ENCODE assay signal across 14 cellular contexts in the genomic region with DNA sequence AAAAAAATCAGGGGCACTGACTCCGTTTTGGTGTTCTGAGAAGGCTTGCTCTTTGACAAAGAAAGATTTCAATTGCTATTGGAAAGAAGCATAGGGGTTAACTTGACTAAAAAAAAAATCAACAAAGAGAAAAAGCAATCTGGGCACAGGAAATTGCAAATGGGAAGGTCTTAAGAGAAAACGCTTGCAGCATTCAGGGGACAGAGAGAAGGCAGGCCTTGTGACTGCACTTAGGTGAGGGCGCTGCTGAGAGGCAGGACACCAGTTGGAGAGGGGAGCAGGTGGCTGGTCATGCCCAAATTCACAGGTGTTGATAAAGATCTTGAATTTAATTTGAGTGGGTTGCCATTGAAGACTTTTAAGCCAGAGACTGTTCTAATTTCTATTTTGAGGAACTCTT. TPM values are rescaled to one million over a fixed set of nuclear protein-coding genes. Genes with fewer than 3 reads are reported as not detected.
DNase-seq lines count a peak whose midpoint lies in the region; ATAC-seq and TF ChIP-seq lines count a peak whose summit lies in the region.
"Had no signal": no experiment of that assay in that cellular context is flagged by ENCODE, and none has a peak within 500 bp of the region (broad histone marks: within the 10 kb centered on the region; RNA-seq: fewer than 3 reads in every experiment).

No MANE protein-coding gene starts in this region.

- peak; percentile 10 for DNase-seq in COLO668 (lab: John Stamatoyannopoulos, UW; ENCODE audit: unreplicated experiment)
- peak; percentile 54 for DNase-seq in NCI-H1694 (lab: John Stamatoyannopoulos, UW)
- peak; percentile 75 for DNase-seq in mesendoderm
- DNase-seq in SKM-1 treated with dmso at 0.1 percent for 144 hours (lab: John Stamatoyannopoulos, UW; ENCODE audit: unreplicated experiment): no peak
- DNase-seq in Caco-2: no peak
- no peak for DNase-seq in activated CD4-positive, alpha-beta T cell treated with anti-CD3 and anti-CD28 coated beads, Interleukin-2, amount 50 U/mL, for 48 hours
- DNase-seq: activated CD4-positive, alpha-beta T cell treated with anti-CD3 and anti-CD28 coated beads for 4 hours; activated effector memory CD4-positive, alpha-beta T cell treated with Interleukin-2 at 50 U/mL for 16 hours; brain microvascular endothelial cell; CD4-positive, CD25-positive, alpha-beta regulatory T cell; pancreas; SW 1271 had no signal

- no peak overlapping the region for H3K9ac ChIP-seq in mesendoderm (ENCODE audit: low read length)

- no peaks in the 10 kb centered on the region for H3K9me3 Mint-ChIP-seq in Caco-2 (ENCODE audit: unreplicated experiment)

- CTCF ChIA-PET in Caco-2 (lab: Charles Lee): no interaction called here

- peaks cover 3% of the 10 kb centered on the region for H3K79me2 ChIP-seq in mesendoderm (ENCODE audit: control insufficient read depth, insufficient read depth, low read length)

- no peak overlapping the region for H2AK5ac ChIP-seq in mesendoderm (ENCODE audit: low read length)

- POLR2A ChIA-PET in Caco-2 (lab: Charles Lee): no interaction called here

- H3K4me3 ChIP-seq in mesendoderm (ENCODE audit: low read length) (no peak overlapping the region), Caco-2 (ENCODE audit: low read depth, low read length) (no peak overlapping the region)
- H3K4me3 ChIP-seq: pancreas had no signal

- H3K79me1 ChIP-seq in mesendoderm (ENCODE audit: low read length): peaks cover 2% of the 10 kb centered on the region

- BruUV-seq in Caco-2 (replicated peaks; lab: Mats Ljungman, UMichigan): no TSS peak

- no peaks in the 10 kb centered on the region for H3K36me3 ChIP-seq in mesendoderm (ENCODE audit: control insufficient read depth, insufficient read depth, low read length)
- no peaks in the 10 kb centered on the region for H3K36me3 ChIP-seq in Caco-2 (ENCODE audit: control insufficient read depth, insufficient read depth, low read length)
- H3K36me3 ChIP-seq: brain microvascular endothelial cell, pancreas had no signal

- H3K4me1 Mint-ChIP-seq in Caco-2 (ENCODE audit: low read depth, unreplicated experiment): peaks cover 9% of the 10 kb centered on the region

- no peak overlapping the region for H4K8ac ChIP-seq in mesendoderm (ENCODE audit: low read depth, low read length)

- no peak overlapping the region for H3K18ac ChIP-seq in mesendoderm (ENCODE audit: low read length)

- no CpG with 5 or more reads among the region's 3 CpGs for WGBS in mesendoderm (ENCODE audit: extremely low coverage, insufficient coverage, low lambda C conversion rate)

- no peak overlapping the region for H3K4ac ChIP-seq in mesendoderm (ENCODE audit: low read depth, low read length)

- no peak overlapping the region for H2BK15ac ChIP-seq in mesendoderm (replicated peaks; ENCODE audit: low read depth)

- H3K27me3 ChIP-seq in mesendoderm (ENCODE audit: insufficient read depth, low read length, poor library complexity): no peaks in the 10 kb centered on the region
- no peaks in the 10 kb centered on the region; the same call in 1 of the 2 replicates for H3K27me3 ChIP-seq in Caco-2 (replicated peaks; ENCODE audit: control insufficient read depth, insufficient read depth, low read length)
- H3K27me3 ChIP-seq: brain microvascular endothelial cell had no signal

- peaks cover 9% of the 10 kb centered on the region for H3K27me3 Mint-ChIP-seq in Caco-2 (ENCODE audit: insufficient read depth, unreplicated experiment)
- H3K27me3 Mint-ChIP-seq: CD4-positive, CD25-positive, alpha-beta regulatory T cell had no signal

- H3K9me3 ChIP-seq in Caco-2: no peaks in the 10 kb centered on the region
- H3K9me3 ChIP-seq: pancreas had no signal

- no peak overlapping the region for H3K56ac ChIP-seq in mesendoderm (ENCODE audit: low read length)

- H3K27ac ChIP-seq in angular gyrus (ENCODE audit: low read depth, low read length) (peak overlapping the region; percentile 65), mesendoderm (ENCODE audit: low read depth, low read length) (no peak overlapping the region)
- H3K27ac ChIP-seq: brain microvascular endothelial cell, pancreas had no signal

- no peak overlapping the region for H4K5ac ChIP-seq in mesendoderm (ENCODE audit: low read length)

- no peak overlapping the region for H3K27ac Mint-ChIP-seq in Caco-2 (ENCODE audit: unreplicated experiment)

- TF ChIP-seq CTCF in Caco-2 (IDR thresholded peaks at IDR 0.05; ENCODE audit: insufficient read depth in 1 of 2, low read depth in 1 of 2, low read length in 1 of 2, severe bottlenecking in 1 of 2, unreplicated experiment in 1 of 2): no peak

- no peak overlapping the region for H3K4me3 Mint-ChIP-seq in Caco-2 (ENCODE audit: unreplicated experiment)

- ATAC-seq in HG02870 (IDR thresholded peaks at IDR 0.05; ENCODE audit: unreplicated experiment): no peak
- ATAC-seq: pancreas had no signal

- no peak overlapping the region for H3K4me2 ChIP-seq in mesendoderm (ENCODE audit: low read length)

- no peak overlapping the region for H2BK120ac ChIP-seq in mesendoderm (ENCODE audit: low read depth, low read length)

- H3K36me3 Mint-ChIP-seq in Caco-2 (ENCODE audit: insufficient read depth, unreplicated experiment): peaks cover 8% of the 10 kb centered on the region
- H3K36me3 Mint-ChIP-seq: CD4-positive, CD25-positive, alpha-beta regulatory T cell had no signal

- intact Hi-C loops in Caco-2 (cut with micrococcal nuclease; ENCODE audit: unreplicated experiment): no loop called here

- peaks cover 3% of the 10 kb centered on the region for H3K4me1 ChIP-seq in mesendoderm (ENCODE audit: control insufficient read depth, low read depth, low read length)
- H3K4me1 ChIP-seq in Caco-2: no peaks in the 10 kb centered on the region; the same call in 1 of the 2 replicates
- H3K4me1 ChIP-seq: pancreas had no signal

- no peak overlapping the region for H2BK5ac ChIP-seq in mesendoderm (ENCODE audit: low read length)

- no peak overlapping the region for H3K23ac ChIP-seq in mesendoderm (ENCODE audit: low read length)

RNA-seq across cellular contexts. Expression of gene FAR2, which starts 4.2 kb away (rescaled TPM):
- 50.0 TPM for polyA plus RNA-seq in mesendoderm (2013, experiment 1 of 2)
- polyA plus RNA-seq in mesendoderm (2013, experiment 2 of 2): 47.9 TPM
- total RNA-seq in Caco-2 (2022): 6.6 and 8.2 TPM in 2 replicates

Comparison
In these comparisons a context has a peak if more than half of its experiments do, and no peak if none do; other contexts are left out.
1. DNase-seq: peak in COLO668 (single experiment), NCI-H1694 (single experiment) and mesendoderm (single experiment); none in SKM-1 treated with dmso at 0.1 percent for 144 hours (single experiment), Caco-2 (0 of 2) and activated CD4-positive, alpha-beta T cell treated with anti-CD3 and anti-CD28 coated beads, Interleukin-2, amount 50 U/mL, for 48 hours (0 of 2).